ENCODE assay signal across 16 cellular contexts in the genomic region with DNA sequence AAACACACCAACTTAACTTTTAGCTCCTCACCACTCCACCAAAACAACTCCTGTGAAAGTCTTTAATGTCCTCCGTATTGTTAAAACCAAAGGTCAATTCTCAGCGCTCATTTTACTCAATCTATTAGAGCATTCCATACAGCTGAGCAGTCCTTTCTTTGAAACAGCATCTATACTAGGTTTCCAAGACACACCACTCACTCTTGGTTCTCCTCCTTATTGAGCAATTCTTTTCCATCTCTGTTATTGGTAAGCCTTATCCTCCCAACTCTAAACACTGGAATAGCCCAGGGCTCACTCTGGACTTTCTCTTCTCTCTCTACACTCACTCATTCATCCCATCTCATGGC. TPM values are rescaled to one million over a fixed set of nuclear protein-coding genes. Genes with fewer than 3 reads are reported as not detected.
DNase-seq lines count a peak whose midpoint lies in the region; ATAC-seq, FAIRE-seq and TF ChIP-seq lines count a peak whose summit lies in the region.
"Had no signal": no experiment of that assay in that cellular context is flagged by ENCODE, and none has a peak within 500 bp of the region (broad histone marks: within the 10 kb centered on the region; RNA-seq: fewer than 3 reads in every experiment).

No MANE protein-coding gene starts in this region.

- H3K4me3 ChIP-seq in AG04449 (ENCODE audit: low read depth, low read length) (no peak overlapping the region), astrocyte of the cerebellum (ENCODE audit: low read depth, low read length) (no peak overlapping the region)
- H3K4me3 ChIP-seq: BLaER1, upper lobe of left lung had no signal

- ATAC-seq in GM18873 (IDR thresholded peaks at IDR 0.05; ENCODE audit: low FRiP score, unreplicated experiment) (no peak), GM21528 (IDR thresholded peaks at IDR 0.05; ENCODE audit: low FRiP score, unreplicated experiment) (no peak)
- ATAC-seq: esophagus mucosa had no signal

- no peak overlapping the region for H3K4me3 Mint-ChIP-seq in HFFc6

- no peaks in the 10 kb centered on the region for H3K9me3 Mint-ChIP-seq in HFFc6

- no peak for TF ChIP-seq CTCF in AG04449 (IDR thresholded peaks at IDR 0.05; ENCODE audit: insufficient read depth, low read length, missing control alignments)
- TF ChIP-seq CTCF in HFFc6 (IDR thresholded peaks at IDR 0.05), result no peak
- no peak for TF ChIP-seq CTCF in astrocyte of the cerebellum (IDR thresholded peaks at IDR 0.05; ENCODE audit: low read depth, low read length, missing control alignments)
- no peak for TF ChIP-seq CTCF in D721Med (IDR thresholded peaks at IDR 0.05; ENCODE audit: insufficient read depth, missing control alignments)

- no peaks in the 10 kb centered on the region for H3K36me3 Mint-ChIP-seq in HFFc6 (ENCODE audit: low read depth)

- peaks cover 32% of the 10 kb centered on the region for H3K4me1 Mint-ChIP-seq in HFFc6 (ENCODE audit: low read depth)

- peak; percentile 57 for DNase-seq in AG04449 (ENCODE audit: low read depth, low spot score)
- peak; percentile 91 for DNase-seq in HFFc6
- DNase-seq in astrocyte of the cerebellum (ENCODE audit: low read depth), result peak; percentile 58
- peak; percentile 14 for DNase-seq in glomerular visceral epithelial cell (ENCODE audit: extremely low spot score)
- DNase-seq in SKM-1 treated with dmso at 0.1 percent for 144 hours (lab: John Stamatoyannopoulos, UW; ENCODE audit: unreplicated experiment), result no peak
- no peak for DNase-seq in D721Med (ENCODE audit: insufficient read length, low spot score)
- DNase-seq: activated naive CD4-positive, alpha-beta T cell treated with Interleukin-2 at 50 U/mL for 16 hours; cerebellar nuclear complex; NCI-H1436; NCI-H510A treated with DMSO at 0.1 percent for 48 hours; upper lobe of left lung had no signal

- H3K27ac Mint-ChIP-seq in HFFc6, result no peak overlapping the region

- POLR2A ChIA-PET in AG04449 (lab: Yijun Ruan, JAX), result interaction anchor here (0.9 to 3.0 kb wide), 2 partner anchors 47 to 111 kb away, joined by 6 to 22 read pairs; partner anchors contain the start of gene STK17A

- in situ Hi-C loops in astrocyte of the cerebellum (cut with HindIII; ENCODE audit: low sequenced_read_pairs), result no loop called here

- no peaks in the 10 kb centered on the region for H3K27me3 Mint-ChIP-seq in HFFc6 (ENCODE audit: insufficient read depth)

- CTCF ChIA-PET in AG04449 (lab: Yijun Ruan, JAX), result interaction anchor here (1.4 to 4.6 kb wide), 2 partner anchors 8 to 112 kb away, joined by 3 to 38 read pairs; partner anchors contain the start of gene STK17A

- no peak for FAIRE-seq in D721Med (lab: Jason Lieb, UNC)
- FAIRE-seq: G401.6 had no signal

RNA-seq across cellular contexts. Expression of gene COA1, which starts 34.9 kb away (rescaled TPM):
- total RNA-seq in HFFc6 (2021; fragmentation: NEBNext Ultra II Directional; extraction: Animal tissue kit (Norgen Biotek cat#: 25700)), result 10 to 100 TPM; 52.5 to 61.5 (median 57.3) TPM

Comparison
In these comparisons a context has a peak if more than half of its experiments do, and no peak if none do; other contexts are left out.
1. DNase-seq: peak in AG04449 (single experiment), HFFc6 (single experiment), astrocyte of the cerebellum (single experiment) and glomerular visceral epithelial cell (single experiment); none in SKM-1 treated with dmso at 0.1 percent for 144 hours (single experiment) and D721Med (single experiment).